In the genomic region with DNA sequence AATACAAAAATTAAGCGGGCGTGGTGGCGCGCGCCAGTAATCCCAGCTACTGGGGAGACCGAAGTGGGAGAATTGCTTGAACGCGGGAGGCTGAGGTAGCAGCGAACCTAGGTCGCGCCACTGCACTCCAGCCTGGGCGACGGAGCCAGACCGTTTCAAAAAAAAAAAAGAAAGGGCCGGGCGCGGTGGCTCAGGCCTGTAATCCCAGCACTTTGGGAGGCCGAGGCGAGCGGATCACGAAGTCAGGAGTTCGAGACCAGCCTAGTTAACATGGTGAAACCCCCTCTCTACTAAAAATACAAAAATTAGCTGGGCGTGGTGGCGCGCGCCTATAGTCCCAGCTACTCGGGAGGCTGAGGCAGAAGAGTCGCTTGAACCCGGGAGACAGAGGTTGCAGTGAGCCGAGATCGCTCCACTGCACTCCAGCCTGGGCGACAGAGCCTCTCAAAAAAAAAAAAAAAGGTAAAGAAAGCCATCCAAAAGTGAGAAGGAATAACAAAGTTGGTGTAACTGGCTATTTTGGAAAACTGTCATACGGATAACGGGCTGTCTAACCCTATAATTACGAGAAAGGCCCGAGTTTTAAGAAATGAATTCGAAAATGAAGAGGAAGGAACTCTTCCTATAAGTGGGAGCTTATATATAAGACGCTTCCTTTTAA, we compare ENCODE assay signal across 8 cellular contexts. TPM values are rescaled to one million over a fixed set of nuclear protein-coding genes. Genes with fewer than 3 reads are reported as not detected.
A peak's percentile ranks its signal among the peaks of the same experiment; 100 is the strongest.
DNase-seq lines count a peak whose midpoint lies in the region; FAIRE-seq and TF ChIP-seq lines count a peak whose summit lies in the region.
"Not testable (repeated sequence)": the region's sequence is repeated elsewhere in the genome, so short reads cannot be mapped to it uniquely, and the experiment has no call there.

No MANE protein-coding gene starts in this region.

- peak overlapping the region; percentile 94 for H3K9ac ChIP-seq in HUES6 (ENCODE audit: low read length)
- peak overlapping the region in 1 of 2 donors; percentile 95 for H3K9ac ChIP-seq in kidney (ENCODE audit: low read length in 2 of 2)
- not testable (repeated sequence) for H3K9ac ChIP-seq in neuronal stem cell (ENCODE audit: low read depth, low read length, poor library complexity)

- FAIRE-seq in kidney (lab: Jason Lieb, UNC), result not testable (repeated sequence)

- not testable (repeated sequence) for H4K8ac ChIP-seq in neuronal stem cell (ENCODE audit: low read depth, low read length)

- TF ChIP-seq CTCF in BJ (IDR thresholded peaks at IDR 0.05; ENCODE audit: insufficient read depth, low read depth, low read length); adrenal gland (IDR thresholded peaks at IDR 0.05); endothelial cell (IDR thresholded peaks at IDR 0.05; ENCODE audit: unreplicated experiment); kidney (IDR thresholded peaks at IDR 0.05; ENCODE audit: borderline replicate concordance, extremely low read depth, insufficient read depth); suprapubic skin (IDR thresholded peaks at IDR 0.05): not testable (repeated sequence)

- H3K4me1 ChIP-seq in HUES6 (ENCODE audit: control insufficient read depth, insufficient read depth, low read length), result peaks cover 10% of the 10 kb centered on the region
- H3K4me1 ChIP-seq in adrenal gland (replicated peaks in 1 of 2), result peaks cover 18 to 35% of the 10 kb centered on the region in 2 donors
- not testable (repeated sequence) for H3K4me1 ChIP-seq in kidney (ENCODE audit: control insufficient read depth in 1 of 2, insufficient read depth in 1 of 2, low read depth in 1 of 2, low read length in 2 of 2); neuronal stem cell (ENCODE audit: control insufficient read depth in 2 of 2, insufficient read depth in 1 of 2, low read depth in 1 of 2, low read length in 2 of 2)
- peaks cover 48% of the 10 kb centered on the region for H3K4me1 ChIP-seq in suprapubic skin

- intact Hi-C loops in adrenal gland (cut with DNase I); kidney (cut with DNase I): not testable (repeated sequence)

- DNase-seq in BJ (ENCODE audit: low read depth); T-helper 2 cell treated with Interferon-gamma antibody and Interleukin-4, amounts not matched to agents 5 μg/mL and 100 μg/mL, for 36 hours (ENCODE audit: low spot score); adrenal gland; endothelial cell (ENCODE audit: low spot score); kidney; neuronal stem cell (ENCODE audit: low spot score); suprapubic skin (ENCODE audit: low spot score in 2 of 2): not testable (repeated sequence)

- not testable (repeated sequence) for H3K27me3 Mint-ChIP-seq in T-helper 2 cell treated with Interferon-gamma antibody and Interleukin-4, amounts not matched to agents 5 μg/mL and 100 μg/mL, for 36 hours (ENCODE audit: low read depth); endothelial cell (ENCODE audit: unreplicated experiment)

- not testable (repeated sequence) for H3K14ac ChIP-seq in neuronal stem cell (ENCODE audit: low read length)

- TF ChIP-seq POLR2A in adrenal gland (IDR thresholded peaks at IDR 0.05); suprapubic skin (IDR thresholded peaks at IDR 0.05): not testable (repeated sequence)

- H2BK120ac ChIP-seq in neuronal stem cell (ENCODE audit: low read depth, low read length), result not testable (repeated sequence)

- H3K36me3 Mint-ChIP-seq in T-helper 2 cell treated with Interferon-gamma antibody and Interleukin-4, amounts not matched to agents 5 μg/mL and 100 μg/mL, for 36 hours (ENCODE audit: low read depth); endothelial cell (ENCODE audit: low read depth, unreplicated experiment): not testable (repeated sequence)

- peak overlapping the region; percentile 98 for H2AFZ ChIP-seq in neuronal stem cell (ENCODE audit: low read length)

- H3K9me3 ChIP-seq in HUES6 (ENCODE audit: control insufficient read depth, insufficient read depth, low read depth, low read length); adrenal gland (replicated peaks in 1 of 3); kidney (ENCODE audit: control insufficient read depth in 1 of 2, low read length in 2 of 2); neuronal stem cell (replicated peaks in 1 of 2; ENCODE audit: control insufficient read depth in 2 of 2, insufficient read depth in 1 of 2, low read depth in 1 of 2, low read length in 2 of 2); suprapubic skin: not testable (repeated sequence)

- H3K4me3 ChIP-seq in BJ (ENCODE audit: low read depth, low read length), result peak overlapping the region; percentile 84
- H3K4me3 ChIP-seq in HUES6 (ENCODE audit: low read depth, low read length), result peak overlapping the region; percentile 92
- peak overlapping the region in 2 of 4 donors; percentile 59 to 93 for H3K4me3 ChIP-seq in adrenal gland
- H3K4me3 ChIP-seq in kidney (ENCODE audit: low read length in 2 of 2), result peak overlapping the region; percentile 92 to 99
- peak overlapping the region in 1 of 2 donors; percentile 85 for H3K4me3 ChIP-seq in neuronal stem cell (ENCODE audit: low read length in 2 of 2)
- H3K4me3 ChIP-seq in suprapubic skin, result peak overlapping the region; percentile 96

- H3K27ac ChIP-seq in HUES6 (ENCODE audit: low read depth, low read length) (peak overlapping the region; percentile 98; the same call in 1 of the 2 replicates), adrenal gland (peak overlapping the region; percentile 95 to 96 (median 96)), kidney (ENCODE audit: low read depth in 2 of 2, low read length in 2 of 2) (peak overlapping the region; percentile 97 to 98), neuronal stem cell (replicated peaks; ENCODE audit: low read length) (peak overlapping the region; percentile 94), suprapubic skin (peak overlapping the region; percentile 97)

- not testable (repeated sequence) for H2BK12ac ChIP-seq in neuronal stem cell (ENCODE audit: low read length)

- not testable (repeated sequence) for H2AK5ac ChIP-seq in neuronal stem cell (ENCODE audit: low read depth, low read length)

- H3K27me3 ChIP-seq in BJ (ENCODE audit: control insufficient read depth, insufficient read depth, low read length); HUES6 (ENCODE audit: control insufficient read depth, insufficient read depth, low read length); adrenal gland; neuronal stem cell (ENCODE audit: control insufficient read depth in 3 of 3, insufficient read depth in 3 of 3, low read depth in 1 of 3, low read length in 3 of 3); suprapubic skin: not testable (repeated sequence)

- not testable (repeated sequence) for H3K4ac ChIP-seq in neuronal stem cell (ENCODE audit: low read length)

- H3K4me1 Mint-ChIP-seq in T-helper 2 cell treated with Interferon-gamma antibody and Interleukin-4, amounts not matched to agents 5 μg/mL and 100 μg/mL, for 36 hours (ENCODE audit: low read depth), result peaks cover 30% of the 10 kb centered on the region
- peaks cover 26% of the 10 kb centered on the region for H3K4me1 Mint-ChIP-seq in endothelial cell (ENCODE audit: unreplicated experiment)

- peak overlapping the region; percentile 23 for H3K18ac ChIP-seq in neuronal stem cell (ENCODE audit: low read length)

- H3K23ac ChIP-seq in neuronal stem cell (ENCODE audit: low read depth, low read length, poor library complexity), result not testable (repeated sequence)

- 76 to 80% (median 78%) methylated on average over 33 to 38 of the region's 38 CpGs for WGBS in adrenal gland, 4 donors
- WGBS in neuronal stem cell (ENCODE audit: extremely low coverage in 2 of 2, insufficient read length in 2 of 2, insufficient replicate concordance in 1 of 2), 2 donors, result no CpG with 5 or more reads among the region's 38 CpGs
- WGBS in suprapubic skin, result 81% methylated on average over 38 of the region's 38 CpGs

- peak overlapping the region; percentile 18 for H3K4me2 ChIP-seq in neuronal stem cell (ENCODE audit: insufficient read depth, low read length, poor library complexity, severe bottlenecking)

- H3K27ac Mint-ChIP-seq in T-helper 2 cell treated with Interferon-gamma antibody and Interleukin-4, amounts not matched to agents 5 μg/mL and 100 μg/mL, for 36 hours, result peak overlapping the region; percentile 87
- H3K27ac Mint-ChIP-seq in endothelial cell (ENCODE audit: unreplicated experiment), result peak overlapping the region; percentile 98

- POLR2A ChIA-PET in BJ (lab: Charles Lee), result not testable (repeated sequence)

- H3K9me3 Mint-ChIP-seq in T-helper 2 cell treated with Interferon-gamma antibody and Interleukin-4, amounts not matched to agents 5 μg/mL and 100 μg/mL, for 36 hours; endothelial cell (ENCODE audit: unreplicated experiment): not testable (repeated sequence)

- TF ChIP-seq EP300 in suprapubic skin (IDR thresholded peaks at IDR 0.05), result not testable (repeated sequence)

- peak overlapping the region; percentile 97 for H3K4me3 Mint-ChIP-seq in T-helper 2 cell treated with Interferon-gamma antibody and Interleukin-4, amounts not matched to agents 5 μg/mL and 100 μg/mL, for 36 hours
- H3K4me3 Mint-ChIP-seq in endothelial cell (ENCODE audit: unreplicated experiment), result peak overlapping the region; percentile 97

- CTCF ChIA-PET in BJ (lab: Yijun Ruan, JAX), result interaction anchor here (1.3 to 2.2 kb wide), 2 partner anchors 75 to 147 kb away, joined by 3 to 5 read pairs; no protein-coding TSS in a partner anchor

- not testable (repeated sequence) for H3K36me3 ChIP-seq in BJ (ENCODE audit: control insufficient read depth, insufficient read depth, low read length); HUES6 (ENCODE audit: control insufficient read depth, insufficient read depth, low read length); adrenal gland (replicated peaks in 1 of 2); kidney (ENCODE audit: control insufficient read depth in 1 of 2, insufficient read depth in 2 of 2, low read length in 2 of 2); neuronal stem cell (replicated peaks in 1 of 2; ENCODE audit: control insufficient read depth in 2 of 2, insufficient read depth in 2 of 2, low read length in 2 of 2); suprapubic skin

- H3K79me1 ChIP-seq in neuronal stem cell (ENCODE audit: low read depth, low read length), result not testable (repeated sequence)

- H4K91ac ChIP-seq in neuronal stem cell (ENCODE audit: low read depth, low read length, poor library complexity), result not testable (repeated sequence)

- H2BK15ac ChIP-seq in neuronal stem cell (ENCODE audit: low read length), result not testable (repeated sequence)

- H2BK5ac ChIP-seq in neuronal stem cell (ENCODE audit: low read length), result peak overlapping the region; percentile 0

RNA-seq across cellular contexts. Expression of gene PIGL, which starts 0.5 kb away (rescaled TPM):
- polyA plus RNA-seq in BJ (2011; rRNA removed), result 15.7 and 23.1 TPM in 2 replicates
- 14.0 and 15.7 TPM in 2 replicates for polyA minus RNA-seq in BJ (2011; rRNA and poly(A)+ RNA removed)
- 100 to 1,000 TPM in 1 of 8 donors, 10 to 100 TPM in 7; 10.3 to 102 (median 28.2) TPM for total RNA-seq in adrenal gland
- 10 to 100 TPM; 12.0 to 58.8 (median 48.5) TPM for polyA plus RNA-seq in adrenal gland
- 23.1 TPM for total RNA-seq in endothelial cell (ENCODE audit: unreplicated experiment)
- 33.5 TPM for total RNA-seq in kidney
- 13.6 TPM for polyA plus RNA-seq in kidney (ENCODE audit: insufficient read depth, low read depth, low replicate concordance)
- polyA plus RNA-seq in neuronal stem cell (2013, experiment 1 of 2), result 28.5 TPM
- 26.6 TPM for polyA plus RNA-seq in neuronal stem cell (2013, experiment 2 of 2)
- 100 to 1,000 TPM in 1 of 4 donors, 10 to 100 TPM in 3; 59.5 to 287 (median 76.6) TPM for total RNA-seq in suprapubic skin

RNA-seq across cellular contexts. Expression of gene NCOR1, which starts 1.1 kb away (rescaled TPM):
- polyA plus RNA-seq in BJ (2011; rRNA removed) (102 and 109 TPM in 2 replicates), adrenal gland (100 to 1,000 TPM in 1 of 3 donors, 10 to 100 TPM in 2; 66.2 to 135 (median 91.1) TPM), kidney (ENCODE audit: insufficient read depth, low read depth, low replicate concordance) (44.9 TPM)
- 212 and 230 TPM in 2 replicates for polyA minus RNA-seq in BJ (2011; rRNA and poly(A)+ RNA removed)
- total RNA-seq in adrenal gland (100 to 1,000 TPM in 3 of 8 donors, 10 to 100 TPM in 5; 76.4 to 172 (median 97.6) TPM), endothelial cell (ENCODE audit: unreplicated experiment) (104 TPM), kidney (136 TPM), suprapubic skin (100 to 1,000 TPM; 136 to 320 (median 177) TPM)
- polyA plus RNA-seq in neuronal stem cell (2013, experiment 1 of 2), result 42.7 TPM
- polyA plus RNA-seq in neuronal stem cell (2013, experiment 2 of 2), result 46.7 TPM
